18 cellular contexts compared by ENCODE assay signal in genomic region chr7:2571409-2571808, GRCh38.
"Had no signal": no experiment of that assay in that cellular context is flagged by ENCODE, and none has a peak within 500 bp of the region (broad histone marks: within the 10 kb centered on the region; RNA-seq: fewer than 3 reads in every experiment).

No MANE protein-coding gene starts in this region.

- H3K27ac Mint-ChIP-seq: activated naive CD4-positive, alpha-beta T cell treated with anti-CD3 and anti-CD28 coated beads, Interleukin-2, amount 10 ng/mL, durations not matched to agents 7 days and 5 days; brain; dendritic cell treated with granulocyte-macrophage colony-stimulating factor and Interleukin-4, amounts not matched to agents 40 ng/mL and 50 ng/mL, for 4 days; natural killer cell had no signal

- H3K27ac ChIP-seq: left lung, psoas muscle, thoracic aorta had no signal

- ATAC-seq: left lung, natural killer cell, psoas muscle, right cardiac atrium had no signal

- H3K9me3 Mint-ChIP-seq: activated naive CD4-positive, alpha-beta T cell treated with anti-CD3 and anti-CD28 coated beads, Interleukin-2, amount 10 ng/mL, durations not matched to agents 7 days and 5 days; brain; dendritic cell treated with granulocyte-macrophage colony-stimulating factor and Interleukin-4, amounts not matched to agents 40 ng/mL and 50 ng/mL, for 4 days; natural killer cell; type B pancreatic cell had no signal

- H3K27me3 ChIP-seq: foreskin keratinocyte, left lung had no signal

- H3K27me3 Mint-ChIP-seq: activated naive CD4-positive, alpha-beta T cell treated with anti-CD3 and anti-CD28 coated beads, Interleukin-2, amount 10 ng/mL, durations not matched to agents 7 days and 5 days; brain; dendritic cell treated with granulocyte-macrophage colony-stimulating factor and Interleukin-4, amounts not matched to agents 40 ng/mL and 50 ng/mL, for 4 days; type B pancreatic cell had no signal

- H3K4me3 Mint-ChIP-seq: activated naive CD4-positive, alpha-beta T cell treated with anti-CD3 and anti-CD28 coated beads, Interleukin-2, amount 10 ng/mL, durations not matched to agents 7 days and 5 days; brain; dendritic cell treated with granulocyte-macrophage colony-stimulating factor and Interleukin-4, amounts not matched to agents 40 ng/mL and 50 ng/mL, for 4 days; natural killer cell had no signal

- H3K9me3 ChIP-seq: left lung, psoas muscle, thoracic aorta had no signal

- H3K4me1 ChIP-seq: psoas muscle had no signal

- DNase-seq: activated effector memory CD4-positive, alpha-beta T cell treated with anti-CD3 and anti-CD28 coated beads, Interleukin-2, amount 50 U/mL, for 16 hours; activated naive CD4-positive, alpha-beta T cell treated with anti-CD3 and anti-CD28 coated beads, Interleukin-2, amount 10 ng/mL, durations not matched to agents 7 days and 5 days; anterior cingulate cortex; effector CD8-positive, alpha-beta T cell; midbrain; natural killer cell; stimulated activated CD4-positive, alpha-beta T cell treated with anti-CD3 and anti-CD28 coated beads, Interleukin-15, amount 100 ng/mL, for 24 hours; stimulated activated CD8-positive, alpha-beta memory T cell treated with anti-CD3 and anti-CD28 coated beads, Interleukin-4, amount 100 ng/mL, for 48 hours; stimulated activated naive CD4-positive, alpha-beta T cell; T-helper 9 cell had no signal

- H3K36me3 Mint-ChIP-seq: natural killer cell had no signal

- H3K4me3 ChIP-seq: left lung, psoas muscle, thoracic aorta had no signal
